Comparison of ENCODE assay signal across 8 cellular contexts in genomic region chrX:129980540-129981206, GRCh38. TPM values are rescaled to one million over a fixed set of nuclear protein-coding genes. Genes with fewer than 3 reads are reported as not detected.
DNase-seq lines count a peak whose midpoint lies in the region; ATAC-seq and TF ChIP-seq lines count a peak whose summit lies in the region.

No MANE protein-coding gene starts in this region.

- H4K20me1 ChIP-seq in BLaER1 treated with 17β-estradiol and CSF1 and Interleukin-3, amounts not matched to agents 10 nM and 100 nM = peaks cover 0 to 15% (median 13%) of the 10 kb centered on the region in 11 experiments; a peak in 14 of 22 replicates
- H4K20me1 ChIP-seq in IMR-90 (ENCODE audit: insufficient read depth, low read length) = no peaks in the 10 kb centered on the region

- H3K4me3 Mint-ChIP-seq in activated naive CD8-positive, alpha-beta T cell = peak overlapping the region; percentile 83

- H3K18ac ChIP-seq in IMR-90 (ENCODE audit: low read depth, low read length) = no peak overlapping the region

- WGBS in IMR-90 (ENCODE audit: extremely low coverage in 2 of 2, insufficient read length in 1 of 2), 2 experiments = 0% methylated on average over 4 of the region's 79 CpGs; no CpG with 5 or more reads in 1 of the 2 experiments

- no peak overlapping the region for H2BK15ac ChIP-seq in IMR-90 (ENCODE audit: low read depth, low read length)

- TF ChIP-seq RAD21 in IMR-90 (IDR thresholded peaks at IDR 0.05; ENCODE audit: low read length) = no peak

- H3K27me3 Mint-ChIP-seq in activated naive CD8-positive, alpha-beta T cell = no peaks in the 10 kb centered on the region

- H3K27ac ChIP-seq in BLaER1 treated with 17β-estradiol and CSF1 and Interleukin-3, amounts not matched to agents 10 nM and 100 nM = peak overlapping the region in 10 of 11 experiments; percentile 38 to 71 (median 59); a peak in 17 of 22 replicates
- H3K27ac ChIP-seq in IMR-90 (ENCODE audit: insufficient read depth, low read length) = no peak overlapping the region; the same call in 1 of the 2 replicates

- H3K4me1 ChIP-seq in BLaER1 treated with 17β-estradiol and CSF1 and Interleukin-3, amounts not matched to agents 10 nM and 100 nM = peaks cover 6 to 48% (median 41%) of the 10 kb centered on the region in 10 experiments; a peak in 19 of 20 replicates
- no peaks in the 10 kb centered on the region for H3K4me1 ChIP-seq in IMR-90 (ENCODE audit: control insufficient read depth, insufficient read depth, low read length)

- peak overlapping the region in 10 of 11 experiments; percentile 62 to 84 (median 76) for H3K9ac ChIP-seq in BLaER1 treated with 17β-estradiol and CSF1 and Interleukin-3, amounts not matched to agents 10 nM and 100 nM
- H3K9ac ChIP-seq in IMR-90 (ENCODE audit: low read depth, low read length) = peak overlapping the region; percentile 66

- no peaks in the 10 kb centered on the region for H3K9me1 ChIP-seq in IMR-90 (ENCODE audit: insufficient read depth, low read length)

- H3K36me3 Mint-ChIP-seq in activated naive CD8-positive, alpha-beta T cell = no peaks in the 10 kb centered on the region

- H3K14ac ChIP-seq in IMR-90 (replicated peaks; ENCODE audit: low read depth, low read length) = no peak overlapping the region

- dilution Hi-C loops in IMR-90 (cut with HindIII; ENCODE audit: low sequenced_read_pairs, unreplicated experiment) = no loop called here

- no peak overlapping the region for H3K4ac ChIP-seq in IMR-90 (ENCODE audit: low read depth, low read length)

- peaks cover 17% of the 10 kb centered on the region for H3K4me1 Mint-ChIP-seq in activated naive CD8-positive, alpha-beta T cell (ENCODE audit: low read depth)

- DNase-seq in IMR-90 (no peak), iPS-NIHi11 (ENCODE audit: low spot score) (peak; percentile 68), GOT3 (lab: John Stamatoyannopoulos, UW) (no peak), NCI-H1436 treated with DMSO at 0.1 percent for 48 hours (lab: John Stamatoyannopoulos, UW) (no peak)
- DNase-seq in stimulated activated naive CD8-positive, alpha-beta T cell treated with anti-CD3 and anti-CD28 coated beads, Interleukin-15, Interleukin-2, amounts not matched to agents 100 U/mL and 50 U/mL, for 24 hours = peak; percentile 24

- H2AFZ ChIP-seq in IMR-90 (replicated peaks; ENCODE audit: low read length, poor library complexity) = peak overlapping the region; percentile 82

- CTCF ChIA-PET in IMR-90 (lab: Yijun Ruan, JAX) = no interaction called here

- POLR2A ChIA-PET in IMR-90 (lab: Charles Lee; ENCODE audit: unreplicated experiment) = no interaction called here

- peak overlapping the region; percentile 76 for H2AK9ac ChIP-seq in IMR-90 (replicated peaks; ENCODE audit: low read depth, low read length, poor library complexity)

- peaks cover 0 to 8% of the 10 kb centered on the region in 2 experiments; a peak in 3 of 4 replicates for H3K79me1 ChIP-seq in IMR-90 (ENCODE audit: low read depth in 1 of 2, low read length in 2 of 2)

- H2BK120ac ChIP-seq in IMR-90 (ENCODE audit: low read depth, low read length) = no peak overlapping the region

- H3K36me3 ChIP-seq in BLaER1 treated with 17β-estradiol and CSF1 and Interleukin-3, amounts not matched to agents 10 nM and 100 nM = no peaks in the 10 kb centered on the region
- H3K36me3 ChIP-seq in IMR-90 (ENCODE audit: control insufficient read depth, insufficient read depth, low read length) = no peaks in the 10 kb centered on the region

- H3K23ac ChIP-seq in IMR-90 (ENCODE audit: low read depth, low read length) = no peak overlapping the region

- H3K27ac Mint-ChIP-seq in activated naive CD8-positive, alpha-beta T cell = no peak overlapping the region

- H4K8ac ChIP-seq in IMR-90 (ENCODE audit: low read depth in 2 of 2, low read length in 2 of 2) = no peak overlapping the region

- peak overlapping the region; percentile 75 to 90 (median 84) for H3K4me2 ChIP-seq in BLaER1 treated with 17β-estradiol and CSF1 and Interleukin-3, amounts not matched to agents 10 nM and 100 nM
- H3K4me2 ChIP-seq in IMR-90 (ENCODE audit: low read depth, low read length) = peak overlapping the region; percentile 95

- peaks cover 16 to 42% (median 27%) of the 10 kb centered on the region in 11 experiments for H3K27me3 ChIP-seq in BLaER1 treated with 17β-estradiol and CSF1 and Interleukin-3, amounts not matched to agents 10 nM and 100 nM
- peaks cover 15% of the 10 kb centered on the region for H3K27me3 ChIP-seq in IMR-90 (ENCODE audit: control insufficient read depth, insufficient read depth, low read length)

- peak overlapping the region in 5 of 10 experiments; percentile 63 to 74 (median 66); a peak in 13 of 20 replicates for H3K4me3 ChIP-seq in BLaER1 treated with 17β-estradiol and CSF1 and Interleukin-3, amounts not matched to agents 10 nM and 100 nM
- peak overlapping the region; percentile 71 for H3K4me3 ChIP-seq in IMR-90 (ENCODE audit: insufficient read depth, low read depth, low read length)

- H2BK20ac ChIP-seq in IMR-90 (ENCODE audit: low read depth, low read length) = no peak overlapping the region

- H2AK5ac ChIP-seq in IMR-90 (ENCODE audit: low read depth, low read length) = no peak overlapping the region

- no peak for TF ChIP-seq CTCF in IMR-90 (conservative IDR thresholded peaks at IDR 0.05; ENCODE audit: low read depth, low read length)

- TF ChIP-seq POLR2A in IMR-90 (IDR thresholded peaks at IDR 0.05; ENCODE audit: low read depth, low read length) = no peak

- H2BK5ac ChIP-seq in IMR-90 (ENCODE audit: low read depth, low read length, poor library complexity, severe bottlenecking) = no peak overlapping the region

- H4K91ac ChIP-seq in IMR-90 (ENCODE audit: insufficient read depth, low read depth, low read length) = no peak overlapping the region

- ATAC-seq in IMR-90 (ENCODE audit: low read depth) (peak; percentile 5; the same call in 1 of the 2 replicates), HG03469 (IDR thresholded peaks at IDR 0.05; ENCODE audit: unreplicated experiment) (no peak)
- ATAC-seq in stimulated activated naive CD8-positive, alpha-beta T cell treated with anti-CD3 and anti-CD28 coated beads, Interleukin-15, Interleukin-2, amounts not matched to agents 100 U/mL and 50 U/mL, for 24 hours = no peak

- H4K5ac ChIP-seq in IMR-90 (ENCODE audit: low read depth, low read length) = no peak overlapping the region

- BruUV-seq in IMR-90 (replicated peaks; lab: Mats Ljungman, UMichigan) = no TSS peak

- H3K9me3 Mint-ChIP-seq in activated naive CD8-positive, alpha-beta T cell (ENCODE audit: low read depth) = no peaks in the 10 kb centered on the region

- in situ Hi-C loops in IMR-90 (cut with MboI; ENCODE audit: low sequenced_read_pairs) = no loop called here

- H3K56ac ChIP-seq in IMR-90 (ENCODE audit: extremely low read depth, insufficient read depth, low read length) = 0 out of 2 replicates have a peak overlapping the region, but pooled peaks have one; percentile 6

- intact Hi-C loops in IMR-90 (cut with micrococcal nuclease) = no loop called here

- peaks cover 0 to 28% (median 9%) of the 10 kb centered on the region in 11 experiments; a peak in 12 of 22 replicates for H3K9me3 ChIP-seq in BLaER1 treated with 17β-estradiol and CSF1 and Interleukin-3, amounts not matched to agents 10 nM and 100 nM (replicated peaks in 1 of 11)
- no peaks in the 10 kb centered on the region for H3K9me3 ChIP-seq in IMR-90 (ENCODE audit: control insufficient read depth, insufficient read depth, low read length)

TF ChIP-seq in IMR-90, 13 proteins besides CTCF, POLR2A, EP300 and RAD21:
- TF ChIP-seq CHD1 (IDR thresholded peaks at IDR 0.05; ENCODE audit: low read depth, low read length) (no peak), RCOR1 (IDR thresholded peaks at IDR 0.05; ENCODE audit: insufficient replicate concordance, low read length) (no peak), CEBPB (IDR thresholded peaks at IDR 0.05; ENCODE audit: low read depth, low read length) (no peak), FOS (IDR thresholded peaks at IDR 0.05; ENCODE audit: low read depth, low read length) (no peak), SMC3 (IDR thresholded peaks at IDR 0.05; ENCODE audit: low read depth, low read length) (no peak), MAZ (IDR thresholded peaks at IDR 0.05; ENCODE audit: borderline replicate concordance, low read depth, low read length) (no peak), ELK1 (IDR thresholded peaks at IDR 0.05; ENCODE audit: borderline replicate concordance, low read depth, low read length) (no peak), BHLHE40 (IDR thresholded peaks at IDR 0.05; ENCODE audit: low read depth, low read length) (no peak), MXI1 (IDR thresholded peaks at IDR 0.05; ENCODE audit: borderline replicate concordance, low read depth, low read length) (no peak), USF2 (IDR thresholded peaks at IDR 0.05; ENCODE audit: low read depth, low read length) (no peak), MAFK (IDR thresholded peaks at IDR 0.05; ENCODE audit: low read depth, low read length) (no peak), NFE2L2 (IDR thresholded peaks at IDR 0.05; ENCODE audit: low read depth, low read length) (no peak), RFX5 (IDR thresholded peaks at IDR 0.05; ENCODE audit: low read depth, low read length) (no peak)

RNA-seq across cellular contexts. Expression of gene BCORL1, which starts 1.8 kb away (rescaled TPM):
- total RNA-seq in IMR-90 (2012; rRNA removed) = 0.28 and 0.54 TPM in 2 replicates
- 1.6 and 2.1 TPM in 2 replicates for polyA plus RNA-seq in IMR-90 (2012; rRNA removed)
- polyA plus RNA-seq in IMR-90 (2012; cell fraction: cytosol; rRNA removed) = 1.1 and 1.4 TPM in 2 replicates
- polyA plus RNA-seq in IMR-90 (2012; cell fraction: nucleus; rRNA removed; ENCODE audit: low replicate concordance) = 2.8 and 3.2 TPM in 2 replicates

Comparison
In these comparisons a context has a peak if more than half of its experiments do, and no peak if none do; other contexts are left out.
1. DNase-seq: peak in iPS-NIHi11 (single experiment) and stimulated activated naive CD8-positive, alpha-beta T cell treated with anti-CD3 and anti-CD28 coated beads, Interleukin-15, Interleukin-2, amounts not matched to agents 100 U/mL and 50 U/mL, for 24 hours (single experiment); none in IMR-90 (single experiment), GOT3 (single experiment) and NCI-H1436 treated with DMSO at 0.1 percent for 48 hours (single experiment).